In the genomic region with DNA sequence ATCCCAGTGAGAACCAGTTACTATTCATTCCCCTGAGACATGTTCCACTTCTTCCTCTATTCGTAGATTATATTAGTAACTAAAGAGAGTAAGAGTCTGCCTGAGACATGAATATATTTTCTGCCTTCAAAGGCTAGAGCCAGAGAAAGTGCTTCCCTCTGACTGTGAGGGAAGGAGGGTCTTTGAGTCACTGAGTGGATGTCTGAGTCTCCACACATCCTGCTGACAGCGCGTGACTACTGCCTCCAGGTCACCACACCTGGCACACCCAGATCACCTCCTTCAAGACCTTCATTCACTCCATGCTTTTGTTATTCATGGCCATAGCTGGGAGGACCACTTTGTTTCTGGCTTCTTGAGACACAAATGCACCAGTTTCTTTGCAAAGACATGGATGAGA, we compare ENCODE assay signal across 14 cellular contexts.
DNase-seq lines count a peak whose midpoint lies in the region; ATAC-seq and TF ChIP-seq lines count a peak whose summit lies in the region.
"Had no signal": no experiment of that assay in that cellular context is flagged by ENCODE, and none has a peak within 500 bp of the region (broad histone marks: within the 10 kb centered on the region; RNA-seq: fewer than 3 reads in every experiment).

No MANE protein-coding gene starts in this region.

- H3K4me3 Mint-ChIP-seq in WTC11, result no peak overlapping the region
- H3K4me3 Mint-ChIP-seq: CD4-positive, CD25-positive, alpha-beta regulatory T cell; H9 had no signal

- no peak for TF ChIP-seq EP300 in upper lobe of left lung (IDR thresholded peaks at IDR 0.05)

- H3K9me3 Mint-ChIP-seq in WTC11, result no peaks in the 10 kb centered on the region
- H3K9me3 Mint-ChIP-seq: H9 had no signal

- no peak overlapping the region for H3K4me3 ChIP-seq in upper lobe of left lung
- H3K4me3 ChIP-seq: BLaER1 treated with 17β-estradiol and CSF1 and Interleukin-3, amounts not matched to agents 10 nM and 100 nM; GM23248 had no signal

- DNase-seq in NCI-H146 (lab: John Stamatoyannopoulos, UW), result peak; percentile 33
- no peak for DNase-seq in NCI-H146 treated with DMSO at 0.1 percent for 48 hours (lab: John Stamatoyannopoulos, UW; ENCODE audit: unreplicated experiment)
- DNase-seq in WTC11 (ENCODE audit: low spot score), result no peak
- peak in 1 of 2 donors; percentile 17 for DNase-seq in foreskin keratinocyte
- DNase-seq in upper lobe of left lung, result no peak
- DNase-seq in NCI-H1694 treated with DMSO at 0.1 percent for 48 hours (lab: John Stamatoyannopoulos, UW), result no peak
- no peak for DNase-seq in NCI-H2081 treated with DMSO at 0.1 percent for 48 hours (lab: John Stamatoyannopoulos, UW)
- DNase-seq: CD4-positive, CD25-positive, alpha-beta regulatory T cell; DMS53; GM23248; H9 had no signal

- no peaks in the 10 kb centered on the region; the same call in 1 of the 2 replicates for H3K27me3 Mint-ChIP-seq in WTC11 (ENCODE audit: low read depth)
- H3K27me3 Mint-ChIP-seq: CD4-positive, CD25-positive, alpha-beta regulatory T cell had no signal

- TF ChIP-seq POLR2A in upper lobe of left lung (IDR thresholded peaks at IDR 0.05), result no peak

- WGBS in upper lobe of left lung, 2 donors, result 84 to 94% methylated on average over 3 of the region's 3 CpGs

- H3K27ac ChIP-seq in foreskin keratinocyte (no peak overlapping the region), upper lobe of left lung (no peak overlapping the region)
- H3K27ac ChIP-seq: 22Rv1; BLaER1 treated with 17β-estradiol and CSF1 and Interleukin-3, amounts not matched to agents 10 nM and 100 nM; GM23248 had no signal

- H3K36me3 ChIP-seq in upper lobe of left lung, result no peaks in the 10 kb centered on the region
- H3K36me3 ChIP-seq: BLaER1 treated with 17β-estradiol and CSF1 and Interleukin-3, amounts not matched to agents 10 nM and 100 nM had no signal

- H3K4me1 Mint-ChIP-seq in WTC11, result peaks cover 34% of the 10 kb centered on the region
- H3K4me1 Mint-ChIP-seq: CD4-positive, CD25-positive, alpha-beta regulatory T cell had no signal

- H3K4me1 ChIP-seq in foreskin keratinocyte (no peaks in the 10 kb centered on the region), upper lobe of left lung (peaks cover 0 to 4% (median 0%) of the 10 kb centered on the region in 4 donors)
- H3K4me1 ChIP-seq: BLaER1 treated with 17β-estradiol and CSF1 and Interleukin-3, amounts not matched to agents 10 nM and 100 nM had no signal

- H3K36me3 Mint-ChIP-seq in WTC11, result no peaks in the 10 kb centered on the region
- H3K36me3 Mint-ChIP-seq: CD4-positive, CD25-positive, alpha-beta regulatory T cell had no signal

- CTCF ChIA-PET in WTC11 (lab: Charles Lee), result no interaction called here

- TF ChIP-seq CTCF in WTC11 (IDR thresholded peaks at IDR 0.05), result no peak
- TF ChIP-seq CTCF in foreskin keratinocyte (conservative IDR thresholded peaks at IDR 0.05), result no peak
- no peak for TF ChIP-seq CTCF in upper lobe of left lung (IDR thresholded peaks at IDR 0.05)

- POLR2A ChIA-PET in WTC11 (lab: Charles Lee), result no interaction called here

- H3K27me3 ChIP-seq in foreskin keratinocyte (no peaks in the 10 kb centered on the region), upper lobe of left lung (no peaks in the 10 kb centered on the region)
- H3K27me3 ChIP-seq: BLaER1 treated with 17β-estradiol and CSF1 and Interleukin-3, amounts not matched to agents 10 nM and 100 nM had no signal

- H3K9me3 ChIP-seq in upper lobe of left lung, result no peaks in the 10 kb centered on the region
- H3K9me3 ChIP-seq: BLaER1 treated with 17β-estradiol and CSF1 and Interleukin-3, amounts not matched to agents 10 nM and 100 nM had no signal

- no peak overlapping the region for H3K27ac Mint-ChIP-seq in WTC11
- H3K27ac Mint-ChIP-seq: CD4-positive, CD25-positive, alpha-beta regulatory T cell had no signal

- ATAC-seq in WTC11 (peak; percentile 26; the same call in 1 of the 2 replicates), foreskin keratinocyte (peak; percentile 52), upper lobe of left lung (ENCODE audit: low FRiP score in 2 of 2) (peak; percentile 13 to 14), HG03354 (IDR thresholded peaks at IDR 0.05; ENCODE audit: poor library complexity, severe bottlenecking, unreplicated experiment) (no peak)

TF ChIP-seq in WTC11, 78 proteins besides CTCF, POLR2A, EP300 and RAD21:
- TF ChIP-seq TCF7 (CRISPR knock-in tag; IDR thresholded peaks at IDR 0.05; ENCODE audit: low read depth) (no peak), TP53 (CRISPR knock-in tag; IDR thresholded peaks at IDR 0.05) (no peak), ZNF317 (CRISPR knock-in tag; IDR thresholded peaks at IDR 0.05; ENCODE audit: borderline replicate concordance, low read depth) (no peak), ZNF138 (CRISPR knock-in tag; conservative IDR thresholded peaks at IDR 0.05) (no peak)
- TF ChIP-seq, protein P1, sequence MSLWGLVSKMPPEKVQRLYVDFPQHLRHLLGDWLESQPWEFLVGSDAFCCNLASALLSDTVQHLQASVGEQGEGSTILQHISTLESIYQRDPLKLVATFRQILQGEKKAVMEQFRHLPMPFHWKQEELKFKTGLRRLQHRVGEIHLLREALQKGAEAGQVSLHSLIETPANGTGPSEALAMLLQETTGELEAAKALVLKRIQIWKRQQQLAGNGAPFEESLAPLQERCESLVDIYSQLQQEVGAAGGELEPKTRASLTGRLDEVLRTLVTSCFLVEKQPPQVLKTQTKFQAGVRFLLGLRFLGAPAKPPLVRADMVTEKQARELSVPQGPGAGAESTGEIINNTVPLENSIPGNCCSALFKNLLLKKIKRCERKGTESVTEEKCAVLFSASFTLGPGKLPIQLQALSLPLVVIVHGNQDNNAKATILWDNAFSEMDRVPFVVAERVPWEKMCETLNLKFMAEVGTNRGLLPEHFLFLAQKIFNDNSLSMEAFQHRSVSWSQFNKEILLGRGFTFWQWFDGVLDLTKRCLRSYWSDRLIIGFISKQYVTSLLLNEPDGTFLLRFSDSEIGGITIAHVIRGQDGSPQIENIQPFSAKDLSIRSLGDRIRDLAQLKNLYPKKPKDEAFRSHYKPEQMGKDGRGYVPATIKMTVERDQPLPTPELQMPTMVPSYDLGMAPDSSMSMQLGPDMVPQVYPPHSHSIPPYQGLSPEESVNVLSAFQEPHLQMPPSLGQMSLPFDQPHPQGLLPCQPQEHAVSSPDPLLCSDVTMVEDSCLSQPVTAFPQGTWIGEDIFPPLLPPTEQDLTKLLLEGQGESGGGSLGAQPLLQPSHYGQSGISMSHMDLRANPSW (CRISPR knock-in tag; conservative IDR thresholded peaks at IDR 0.05; ENCODE audit: low read depth), result no peak
- TF ChIP-seq, protein P2, sequence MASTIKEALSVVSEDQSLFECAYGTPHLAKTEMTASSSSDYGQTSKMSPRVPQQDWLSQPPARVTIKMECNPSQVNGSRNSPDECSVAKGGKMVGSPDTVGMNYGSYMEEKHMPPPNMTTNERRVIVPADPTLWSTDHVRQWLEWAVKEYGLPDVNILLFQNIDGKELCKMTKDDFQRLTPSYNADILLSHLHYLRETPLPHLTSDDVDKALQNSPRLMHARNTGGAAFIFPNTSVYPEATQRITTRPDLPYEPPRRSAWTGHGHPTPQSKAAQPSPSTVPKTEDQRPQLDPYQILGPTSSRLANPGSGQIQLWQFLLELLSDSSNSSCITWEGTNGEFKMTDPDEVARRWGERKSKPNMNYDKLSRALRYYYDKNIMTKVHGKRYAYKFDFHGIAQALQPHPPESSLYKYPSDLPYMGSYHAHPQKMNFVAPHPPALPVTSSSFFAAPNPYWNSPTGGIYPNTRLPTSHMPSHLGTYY (CRISPR knock-in tag; IDR thresholded peaks at IDR 0.05), result no peak
